Comparison of ENCODE assay signal across 12 cellular contexts in genomic region chr20:14829897-14830296, GRCh38.
DNase-seq lines count a peak whose midpoint lies in the region; ATAC-seq and TF ChIP-seq lines count a peak whose summit lies in the region.
"Had no signal": no experiment of that assay in that cellular context is flagged by ENCODE, and none has a peak within 500 bp of the region (broad histone marks: within the 10 kb centered on the region; RNA-seq: fewer than 3 reads in every experiment).

No MANE protein-coding gene starts in this region.

- intact Hi-C loops in body of pancreas (cut with DNase I) (no loop called here), cardiac septum (cut with DNase I) (no loop called here), psoas muscle (cut with DNase I) (no loop called here)

- no peaks in the 10 kb centered on the region for H3K27me3 ChIP-seq in body of pancreas
- H3K27me3 ChIP-seq in psoas muscle (ENCODE audit: insufficient read depth in 3 of 3, low read length in 2 of 3): no peaks in the 10 kb centered on the region

- ATAC-seq in GM18505 (IDR thresholded peaks at IDR 0.05; ENCODE audit: unreplicated experiment) (peak; percentile 45), GM21447 (IDR thresholded peaks at IDR 0.05; ENCODE audit: unreplicated experiment) (peak; percentile 51), HG03139 (IDR thresholded peaks at IDR 0.05; ENCODE audit: unreplicated experiment) (peak; percentile 41), body of pancreas (no peak), psoas muscle (no peak)
- ATAC-seq: left lobe of liver had no signal

- 89 to 92% methylated on average over 1 of the region's 1 CpG for WGBS in body of pancreas, 2 donors
- 53 to 60% (median 58%) methylated on average over 1 of the region's 1 CpG for WGBS in psoas muscle, 3 donors

- H3K36me3 ChIP-seq in body of pancreas (replicated peaks in 1 of 2; ENCODE audit: insufficient read depth in 1 of 2, low read depth in 2 of 2) (no peaks in the 10 kb centered on the region), psoas muscle (ENCODE audit: insufficient read depth in 1 of 2, low read depth in 1 of 2) (no peaks in the 10 kb centered on the region)

- DNase-seq in NCI-H2196 treated with DMSO at 0.1 percent for 48 hours (lab: John Stamatoyannopoulos, UW; ENCODE audit: unreplicated experiment) (peak; percentile 20), body of pancreas (no peak), SW 1271 (lab: John Stamatoyannopoulos, UW) (no peak), cardiac septum (ENCODE audit: low spot score) (no peak), psoas muscle (no peak)
- DNase-seq: activated CD4-positive, alpha-beta T cell treated with anti-CD3 and anti-CD28 coated beads, Interleukin-2, amount 10 ng/mL, durations not matched to agents 7 days and 5 days; Kasumi-1 had no signal

- H3K4me3 ChIP-seq in body of pancreas: no peak overlapping the region
- no peak overlapping the region for H3K4me3 ChIP-seq in psoas muscle

- H3K27ac ChIP-seq in body of pancreas: no peak overlapping the region
- no peak overlapping the region for H3K27ac ChIP-seq in psoas muscle
- H3K27ac ChIP-seq: epithelial cell of prostate had no signal

- TF ChIP-seq POLR2A in GM18505 (IDR thresholded peaks at IDR 0.05; ENCODE audit: borderline replicate concordance, extremely low read depth, insufficient read depth, insufficient read length) (no peak), body of pancreas (IDR thresholded peaks at IDR 0.05) (no peak)

- H3K9me3 ChIP-seq in body of pancreas: no peaks in the 10 kb centered on the region
- no peaks in the 10 kb centered on the region for H3K9me3 ChIP-seq in psoas muscle

- H3K4me1 ChIP-seq in body of pancreas (peaks cover 11% of the 10 kb centered on the region), psoas muscle (no peaks in the 10 kb centered on the region)

- no peak for TF ChIP-seq CTCF in body of pancreas (IDR thresholded peaks at IDR 0.05)
- no peak for TF ChIP-seq CTCF in psoas muscle (IDR thresholded peaks at IDR 0.05)

Comparison
In these comparisons a context has a peak if more than half of its experiments do, and no peak if none do; other contexts are left out.
1. ATAC-seq: peak in GM18505 (single experiment), GM21447 (single experiment) and HG03139 (single experiment); none in body of pancreas (single experiment) and psoas muscle (0 of 4).